9 cellular contexts compared by ENCODE assay signal in genomic region chr3:48548731-48549705, GRCh38. TPM values are rescaled to one million over a fixed set of nuclear protein-coding genes. Genes with fewer than 3 reads are reported as not detected.
A peak's percentile ranks its signal among the peaks of the same experiment; 100 is the strongest.
DNase-seq lines count a peak whose midpoint lies in the region; ATAC-seq, FAIRE-seq and TF ChIP-seq lines count a peak whose summit lies in the region.
"Had no signal": no experiment of that assay in that cellular context is flagged by ENCODE, and none has a peak within 500 bp of the region (broad histone marks: within the 10 kb centered on the region; RNA-seq: fewer than 3 reads in every experiment).

No MANE protein-coding gene starts in this region.

- POLR2A ChIA-PET in RWPE1 (lab: Yijun Ruan, JAX; ENCODE audit: low non-redundant PET) = no interaction called here

- no peaks in the 10 kb centered on the region for H3K4me1 ChIP-seq in neural progenitor cell

- H2AFZ ChIP-seq in neural progenitor cell (replicated peaks) = no peak overlapping the region

- peak; percentile 58 for FAIRE-seq in HTR-8/SVneo (lab: Jason Lieb, UNC)
- FAIRE-seq: A204.1 had no signal

- peak; percentile 84 for DNase-seq in DMS 273 (lab: John Stamatoyannopoulos, UW; ENCODE audit: unreplicated experiment)
- DNase-seq in DMS 273 treated with DMSO at 0.1 percent for 48 hours (lab: John Stamatoyannopoulos, UW) = no peak
- peak; percentile 75 for DNase-seq in HTR-8/SVneo (ENCODE audit: insufficient read length, low spot score)
- DNase-seq in RWPE1 (ENCODE audit: low spot score) = no peak
- DNase-seq in fibroblast of villous mesenchyme (ENCODE audit: low read depth) = peak; percentile 72
- DNase-seq in neural progenitor cell (ENCODE audit: low spot score) = peak; percentile 87
- peak; percentile 62 for DNase-seq in stromal cell of bone marrow (ENCODE audit: low read depth)

- peaks cover 97% of the 10 kb centered on the region for H3K36me3 Mint-ChIP-seq in activated T-helper 17 cell treated with anti-CD3 and anti-CD28 coated beads, Interleukin-2, amount 50 U/mL, for 72 hours (ENCODE audit: low read depth)
- H3K36me3 Mint-ChIP-seq in neural progenitor cell = peaks cover 26% of the 10 kb centered on the region

- H3K4me3 Mint-ChIP-seq in activated T-helper 17 cell treated with anti-CD3 and anti-CD28 coated beads, Interleukin-2, amount 50 U/mL, for 72 hours = no peak overlapping the region
- no peak overlapping the region for H3K4me3 Mint-ChIP-seq in neural progenitor cell

- peak; percentile 89 for ATAC-seq in activated T-helper 17 cell treated with anti-CD3 and anti-CD28 coated beads, Interleukin-2, amount 50 U/mL, for 72 hours (replicated peaks)

- no peak overlapping the region for H3K4me2 ChIP-seq in neural progenitor cell

- no peaks in the 10 kb centered on the region for H3K27me3 ChIP-seq in neural progenitor cell

- H3K9ac ChIP-seq in neural progenitor cell = no peak overlapping the region

- no peaks in the 10 kb centered on the region for H3K36me3 ChIP-seq in neural progenitor cell

- peak overlapping the region; percentile 24 for H3K27ac ChIP-seq in RWPE1
- H3K27ac ChIP-seq in neural progenitor cell = no peak overlapping the region

- H3K4me1 Mint-ChIP-seq in activated T-helper 17 cell treated with anti-CD3 and anti-CD28 coated beads, Interleukin-2, amount 50 U/mL, for 72 hours = peaks cover 5% of the 10 kb centered on the region
- H3K4me1 Mint-ChIP-seq in neural progenitor cell = peaks cover 21% of the 10 kb centered on the region

- H3K9me3 ChIP-seq in neural progenitor cell (ENCODE audit: low read depth) = no peaks in the 10 kb centered on the region

- H3K27me3 Mint-ChIP-seq in activated T-helper 17 cell treated with anti-CD3 and anti-CD28 coated beads, Interleukin-2, amount 50 U/mL, for 72 hours = no peaks in the 10 kb centered on the region
- peaks cover 3% of the 10 kb centered on the region for H3K27me3 Mint-ChIP-seq in neural progenitor cell (ENCODE audit: insufficient read depth, low read depth)

- no peak overlapping the region for H3K27ac Mint-ChIP-seq in activated T-helper 17 cell treated with anti-CD3 and anti-CD28 coated beads, Interleukin-2, amount 50 U/mL, for 72 hours
- H3K27ac Mint-ChIP-seq in neural progenitor cell = peak overlapping the region; percentile 17

- TF ChIP-seq CTCF in RWPE1 (conservative IDR thresholded peaks at IDR 0.05; ENCODE audit: low read depth) = peak; percentile 91
- peak; percentile 96 for TF ChIP-seq CTCF in fibroblast of villous mesenchyme (IDR thresholded peaks at IDR 0.05; ENCODE audit: insufficient read depth, low read depth, low read length)
- TF ChIP-seq CTCF in neural progenitor cell (IDR thresholded peaks at IDR 0.05) = peak; percentile 94

- H3K79me2 ChIP-seq in neural progenitor cell (ENCODE audit: low read depth) = peaks cover 16% of the 10 kb centered on the region

- no peaks in the 10 kb centered on the region for H3K9me3 Mint-ChIP-seq in activated T-helper 17 cell treated with anti-CD3 and anti-CD28 coated beads, Interleukin-2, amount 50 U/mL, for 72 hours
- no peaks in the 10 kb centered on the region for H3K9me3 Mint-ChIP-seq in neural progenitor cell

- peaks cover 11% of the 10 kb centered on the region for H3F3A ChIP-seq in neural progenitor cell (ENCODE audit: low read depth)

- no peak overlapping the region for H3K4me3 ChIP-seq in fibroblast of villous mesenchyme (ENCODE audit: low read depth, low read length)
- H3K4me3 ChIP-seq in neural progenitor cell = no peak overlapping the region

- H4K20me1 ChIP-seq in neural progenitor cell (ENCODE audit: low read depth) = peaks cover 47% of the 10 kb centered on the region

- CTCF ChIA-PET in RWPE1 (lab: Yijun Ruan, JAX) = interaction anchor here (0.6 to 1.5 kb wide), 11 partner anchors 9 to 1293 kb away, joined by 3 to 6 read pairs (median 3); no protein-coding TSS in a partner anchor

RNA-seq across cellular contexts. Expression of gene PFKFB4, which starts 7.6 kb away (rescaled TPM):
- total RNA-seq in activated T-helper 17 cell treated with anti-CD3 and anti-CD28 coated beads, Interleukin-2, amount 50 U/mL, for 72 hours = 100 to 1,000 TPM in 1 of 2 donors, 10 to 100 TPM in 1; 52.5 to 277 TPM
- total RNA-seq in fibroblast of villous mesenchyme = 18.1 and 22.5 TPM in 2 replicates
- 59.5 and 102 TPM in 2 replicates for total RNA-seq in neural progenitor cell (ENCODE audit: low replicate concordance)

RNA-seq across cellular contexts. Expression of gene UCN2, which starts 14.6 kb away (rescaled TPM):
- under 1 TPM in 1 of 2 donors, not detected in 1; 0.34 TPM for total RNA-seq in activated T-helper 17 cell treated with anti-CD3 and anti-CD28 coated beads, Interleukin-2, amount 50 U/mL, for 72 hours
- total RNA-seq in fibroblast of villous mesenchyme (6.0 and 11.9 TPM in 2 replicates), neural progenitor cell (ENCODE audit: low replicate concordance) (0.34 TPM in 1 of 2 replicates, not detected in the other)

RNA-seq across cellular contexts. Expression of gene SHISA5, which starts 45.0 kb away (rescaled TPM):
- total RNA-seq in activated T-helper 17 cell treated with anti-CD3 and anti-CD28 coated beads, Interleukin-2, amount 50 U/mL, for 72 hours = 100 to 1,000 TPM; 112 to 113 TPM
- 113 and 121 TPM in 2 replicates for total RNA-seq in fibroblast of villous mesenchyme
- total RNA-seq in neural progenitor cell (ENCODE audit: low replicate concordance) = 54.8 and 133 TPM in 2 replicates

RNA-seq across cellular contexts. Expression of gene COL7A1, which starts 46.1 kb away (rescaled TPM):
- total RNA-seq in activated T-helper 17 cell treated with anti-CD3 and anti-CD28 coated beads, Interleukin-2, amount 50 U/mL, for 72 hours = 1 to 10 TPM; 6.1 to 6.3 TPM
- total RNA-seq in fibroblast of villous mesenchyme (79.0 and 140 TPM in 2 replicates), neural progenitor cell (ENCODE audit: low replicate concordance) (3.0 and 13.3 TPM in 2 replicates)

Comparison
In these comparisons a context has a peak if more than half of its experiments do, and no peak if none do; other contexts are left out.
1. DNase-seq: peak in DMS 273 (single experiment), HTR-8/SVneo (single experiment), fibroblast of villous mesenchyme (single experiment), neural progenitor cell (single experiment) and stromal cell of bone marrow (single experiment); none in DMS 273 treated with DMSO at 0.1 percent for 48 hours (single experiment) and RWPE1 (single experiment).
2. Peak in every context shown above with its lines, with median percentiles within 50 percentile points of each other: CTCF ChIP-seq.